Comparison of ENCODE assay signal across 13 cellular contexts in genomic region chr2:113175736-113176695, GRCh38. TPM values are rescaled to one million over a fixed set of nuclear protein-coding genes. Genes with fewer than 3 reads are reported as not detected.
A peak's percentile ranks its signal among the peaks of the same experiment; 100 is the strongest.
DNase-seq lines count a peak whose midpoint lies in the region; ATAC-seq and TF ChIP-seq lines count a peak whose summit lies in the region.
"Had no signal": no experiment of that assay in that cellular context is flagged by ENCODE, and none has a peak within 500 bp of the region (broad histone marks: within the 10 kb centered on the region; RNA-seq: fewer than 3 reads in every experiment).

No MANE protein-coding gene starts in this region.

- H3K9me3 ChIP-seq in OCI-LY7 (ENCODE audit: low read length) (no peaks in the 10 kb centered on the region), stomach (no peaks in the 10 kb centered on the region)
- H3K9me3 ChIP-seq in effector memory CD4-positive, alpha-beta T cell (ENCODE audit: control insufficient read depth, low read length), result no peaks in the 10 kb centered on the region
- H3K9me3 ChIP-seq: adrenal gland had no signal

- H3K36me3 ChIP-seq in OCI-LY7 (ENCODE audit: insufficient read depth, low read length) (peaks cover 32% of the 10 kb centered on the region), stomach (no peaks in the 10 kb centered on the region)
- peaks cover 7% of the 10 kb centered on the region for H3K36me3 ChIP-seq in effector memory CD4-positive, alpha-beta T cell (ENCODE audit: control insufficient read depth, insufficient read depth, low read length)
- H3K36me3 ChIP-seq: adrenal gland had no signal

- DNase-seq in activated CD8-positive, alpha-beta memory T cell treated with anti-CD3 and anti-CD28 coated beads, Interleukin-2, amount 10 ng/mL, durations not matched to agents 7 days and 5 days, result peak; percentile 71
- DNase-seq in activated CD8-positive, alpha-beta memory T cell treated with anti-CD3 and anti-CD28 coated beads for 24 hours, result no peak
- DNase-seq in OCI-LY7 (ENCODE audit: low spot score) (peak; percentile 79), stomach (no peak), superior temporal gyrus (ENCODE audit: extremely low spot score) (no peak), amygdala (lab: John Stamatoyannopoulos, UW) (no peak)
- DNase-seq in effector memory CD4-positive, alpha-beta T cell, result no peak
- DNase-seq: NCI-H774, nucleus accumbens, T1000 had no signal

- H2AFZ ChIP-seq in OCI-LY7 (ENCODE audit: low read length), result no peak overlapping the region

- peaks cover 27% of the 10 kb centered on the region for H3K4me1 ChIP-seq in OCI-LY7 (ENCODE audit: insufficient read depth, low read length, poor library complexity, severe bottlenecking)
- H3K4me1 ChIP-seq in effector memory CD4-positive, alpha-beta T cell (ENCODE audit: control insufficient read depth, insufficient read depth, low read length, poor library complexity, severe bottlenecking), result peaks cover 88% of the 10 kb centered on the region
- peaks cover 9 to 61% (median 36%) of the 10 kb centered on the region in 4 donors for H3K4me1 ChIP-seq in stomach

- peaks cover 72% of the 10 kb centered on the region for H3K36me3 Mint-ChIP-seq in activated CD8-positive, alpha-beta memory T cell treated with anti-CD3 and anti-CD28 coated beads, Interleukin-2, amount 10 ng/mL, durations not matched to agents 7 days and 5 days

- peak overlapping the region; percentile 93 for H3K27ac Mint-ChIP-seq in activated CD8-positive, alpha-beta memory T cell treated with anti-CD3 and anti-CD28 coated beads, Interleukin-2, amount 10 ng/mL, durations not matched to agents 7 days and 5 days

- TF ChIP-seq EP300 in stomach (IDR thresholded peaks at IDR 0.05), result no peak

- POLR2A ChIA-PET in OCI-LY7 (lab: Charles Lee), result interaction anchor here (1.6 to 3.8 kb wide), 3 partner anchors 8 to 38 kb away, joined by 5 to 25 read pairs (median 24); no protein-coding TSS in a partner anchor

- ATAC-seq in activated CD8-positive, alpha-beta memory T cell treated with anti-CD3 and anti-CD28 coated beads, Interleukin-2, amount 10 ng/mL, durations not matched to agents 7 days and 5 days, result no peak
- ATAC-seq in GM18502 (IDR thresholded peaks at IDR 0.05; ENCODE audit: poor library complexity, unreplicated experiment), result no peak

- intact Hi-C loops in OCI-LY7 (cut with micrococcal nuclease; ENCODE audit: unreplicated experiment) (loop anchor here (10.0 kb wide), 1 partner anchor 689 kb away; no protein-coding TSS in a partner anchor), stomach (cut with DNase I; ENCODE audit: low total_unique reads) (no loop called here)

- H3K4me3 Mint-ChIP-seq in activated CD8-positive, alpha-beta memory T cell treated with anti-CD3 and anti-CD28 coated beads, Interleukin-2, amount 10 ng/mL, durations not matched to agents 7 days and 5 days, result peak overlapping the region; percentile 89

- TF ChIP-seq POLR2A in stomach (IDR thresholded peaks at IDR 0.05), result no peak

- H3K79me2 ChIP-seq in OCI-LY7 (ENCODE audit: insufficient read depth, low read depth, low read length), result peaks cover 61% of the 10 kb centered on the region

- CTCF ChIA-PET in activated CD8-positive, alpha-beta memory T cell treated with anti-CD3 and anti-CD28 coated beads, Interleukin-2, amount 10 ng/mL, durations not matched to agents 7 days and 5 days (lab: Charles Lee), result interaction anchor here (0.8 to 12.6 kb wide), 15 partner anchors 10 to 486 kb away, joined by 3 to 177 read pairs (median 4); no protein-coding TSS in a partner anchor
- CTCF ChIA-PET in OCI-LY7 (lab: Charles Lee; ENCODE audit: unreplicated experiment), result no interaction called here

- BruUV-seq in OCI-LY7 (replicated peaks; lab: Mats Ljungman, UMichigan), result no TSS peak

- peaks cover 28% of the 10 kb centered on the region for H4K20me1 ChIP-seq in OCI-LY7 (ENCODE audit: insufficient read depth, low read length)

- no peaks in the 10 kb centered on the region for H3K9me3 Mint-ChIP-seq in activated CD8-positive, alpha-beta memory T cell treated with anti-CD3 and anti-CD28 coated beads, Interleukin-2, amount 10 ng/mL, durations not matched to agents 7 days and 5 days (ENCODE audit: low read depth)

- H3K27ac ChIP-seq in OCI-LY7 (ENCODE audit: low read depth, low read length, poor library complexity, severe bottlenecking), result peak overlapping the region; percentile 87
- peak overlapping the region; percentile 85 for H3K27ac ChIP-seq in effector memory CD4-positive, alpha-beta T cell (ENCODE audit: insufficient read depth, low read length, poor library complexity, severe bottlenecking)
- H3K27ac ChIP-seq in stomach, result peak overlapping the region in 4 of 5 donors; percentile 22 to 84 (median 58)

- WGBS in stomach, 5 donors, result 57 to 66% (median 62%) methylated on average over 11 of the region's 11 CpGs

- no peak for TF ChIP-seq CTCF in OCI-LY7 (conservative IDR thresholded peaks at IDR 0.05; ENCODE audit: low read length)
- no peak for TF ChIP-seq CTCF in stomach (IDR thresholded peaks at IDR 0.05)

- H3K9me2 ChIP-seq in OCI-LY7 (ENCODE audit: insufficient read depth, low read length), result no peaks in the 10 kb centered on the region

- H3K27me3 Mint-ChIP-seq in activated CD8-positive, alpha-beta memory T cell treated with anti-CD3 and anti-CD28 coated beads, Interleukin-2, amount 10 ng/mL, durations not matched to agents 7 days and 5 days, result peaks cover 3% of the 10 kb centered on the region

- H3K4me2 ChIP-seq in OCI-LY7 (ENCODE audit: low read length), result peak overlapping the region; percentile 100

- no peaks in the 10 kb centered on the region for H3K27me3 ChIP-seq in effector memory CD4-positive, alpha-beta T cell (replicated peaks; ENCODE audit: control insufficient read depth, insufficient read depth, low read length, poor library complexity, severe bottlenecking)
- H3K27me3 ChIP-seq in stomach, result no peaks in the 10 kb centered on the region
- H3K27me3 ChIP-seq: adrenal gland had no signal

- peaks cover 79% of the 10 kb centered on the region for H3K4me1 Mint-ChIP-seq in activated CD8-positive, alpha-beta memory T cell treated with anti-CD3 and anti-CD28 coated beads, Interleukin-2, amount 10 ng/mL, durations not matched to agents 7 days and 5 days

- H3K4me3 ChIP-seq in OCI-LY7 (ENCODE audit: low read depth, low read length, poor library complexity, severe bottlenecking), result peak overlapping the region; percentile 90
- H3K4me3 ChIP-seq in effector memory CD4-positive, alpha-beta T cell (ENCODE audit: insufficient read depth, low read depth, low read length, poor library complexity, severe bottlenecking), result peak overlapping the region; percentile 58
- peak overlapping the region in 2 of 4 donors; percentile 45 to 48 for H3K4me3 ChIP-seq in stomach
- H3K4me3 ChIP-seq: adrenal gland had no signal

RNA-seq across cellular contexts. Expression of gene PSD4, which starts 2.2 kb away (rescaled TPM):
- 100 to 1,000 TPM; 314 to 388 TPM for total RNA-seq in activated CD8-positive, alpha-beta memory T cell treated with anti-CD3 and anti-CD28 coated beads, Interleukin-2, amount 10 ng/mL, durations not matched to agents 7 days and 5 days
- 78.2 and 99.6 TPM in 2 replicates for total RNA-seq in OCI-LY7 (2014; rRNA removed; shearing (Covaris generic))
- total RNA-seq in OCI-LY7 (2022), result 100 and 111 TPM in 2 replicates
- 100 to 1,000 TPM in 2 of 5 donors, 10 to 100 TPM in 3; 35.3 to 146 (median 73.5) TPM for total RNA-seq in stomach
- 10 to 100 TPM; 19.9 to 23.8 (median 19.9) TPM for polyA plus RNA-seq in stomach

RNA-seq across cellular contexts. Expression of gene IL1RN, which starts 48.6 kb away (rescaled TPM):
- total RNA-seq in activated CD8-positive, alpha-beta memory T cell treated with anti-CD3 and anti-CD28 coated beads, Interleukin-2, amount 10 ng/mL, durations not matched to agents 7 days and 5 days, result 1 to 10 TPM; 1.8 TPM
- total RNA-seq in OCI-LY7 (2014; rRNA removed; shearing (Covaris generic)), result not detected in 2 replicates
- total RNA-seq in OCI-LY7 (2022) (not detected in 2 replicates), stomach (10 to 100 TPM in 2 of 5 donors, under 1 TPM in 1, not detected in 2; 0.87 to 29.3 (median 16.9) TPM)
- polyA plus RNA-seq in stomach, result 100 to 1,000 TPM in 1 of 3 donors, 10 to 100 TPM in 2; 27.6 to 220 (median 40.9) TPM
- total RNA-seq: endothelial cell of umbilical vein had no signal
- polyA plus RNA-seq: endothelial cell of umbilical vein had no signal

Comparison
In these comparisons a context has a peak if more than half of its experiments do, and no peak if none do; other contexts are left out.
1. DNase-seq: peak in activated CD8-positive, alpha-beta memory T cell treated with anti-CD3 and anti-CD28 coated beads, Interleukin-2, amount 10 ng/mL, durations not matched to agents 7 days and 5 days (single experiment) and OCI-LY7 (single experiment); none in activated CD8-positive, alpha-beta memory T cell treated with anti-CD3 and anti-CD28 coated beads for 24 hours (single experiment), effector memory CD4-positive, alpha-beta T cell (0 of 3), stomach (single experiment), superior temporal gyrus (single experiment) and amygdala (0 of 56).
2. Peak in every context shown above with its lines, with median percentiles within 50 percentile points of each other: H3K27ac ChIP-seq.